ENCODE assay signal across 8 cellular contexts in genomic region chr12:112419269-112420133, GRCh38. TPM values are rescaled to one million over a fixed set of nuclear protein-coding genes. Genes with fewer than 3 reads are reported as not detected.
A peak's percentile ranks its signal among the peaks of the same experiment; 100 is the strongest.
DNase-seq lines count a peak whose midpoint lies in the region; TF ChIP-seq lines count a peak whose summit lies in the region.

No MANE protein-coding gene starts in this region.

- H3K79me2 ChIP-seq in smooth muscle cell (ENCODE audit: low read depth), result peaks cover 64% of the 10 kb centered on the region

- H3K27ac ChIP-seq in brain microvascular endothelial cell (peak overlapping the region; percentile 97), smooth muscle cell (ENCODE audit: low read depth) (peak overlapping the region; percentile 97)

- in situ Hi-C loops in brain microvascular endothelial cell (cut with HindIII; ENCODE audit: low pct_ligation_motif_present, low sequenced_read_pairs), result no loop called here

- H3K4me3 ChIP-seq in HFF-Myc (replicated peaks; ENCODE audit: low read depth, low read length) (peak overlapping the region; percentile 78), NT2/D1 (ENCODE audit: insufficient read length, low read depth) (peak overlapping the region; percentile 98), brain microvascular endothelial cell (ENCODE audit: low read depth, low read length) (peak overlapping the region; percentile 76), smooth muscle cell (peak overlapping the region; percentile 79)

- H3K9me3 ChIP-seq in NT2/D1 (ENCODE audit: insufficient read depth, low read length) (no peaks in the 10 kb centered on the region), smooth muscle cell (replicated peaks; ENCODE audit: low read depth) (no peaks in the 10 kb centered on the region)

- WGBS in smooth muscle cell (ENCODE audit: low lambda C conversion rate), result 4% methylated on average over 33 of the region's 34 CpGs

- TF ChIP-seq CTCF in HFF-Myc (IDR thresholded peaks at IDR 0.05; ENCODE audit: low read depth, low read length, missing control alignments), result no peak
- TF ChIP-seq CTCF in brain microvascular endothelial cell (IDR thresholded peaks at IDR 0.05; ENCODE audit: low read depth, low read length, missing control alignments), result no peak
- TF ChIP-seq CTCF in smooth muscle cell (IDR thresholded peaks at IDR 0.05; ENCODE audit: borderline replicate concordance, insufficient read depth, poor library complexity, severe bottlenecking), result no peak

- peak overlapping the region; percentile 94 for H3K4me2 ChIP-seq in smooth muscle cell

- H3K4me1 ChIP-seq in NT2/D1 (ENCODE audit: insufficient read depth, insufficient read length) (no peaks in the 10 kb centered on the region), smooth muscle cell (ENCODE audit: low read depth) (peaks cover 15% of the 10 kb centered on the region)

- H3K27me3 ChIP-seq in NT2/D1 (ENCODE audit: insufficient read depth, insufficient read length), result no peaks in the 10 kb centered on the region
- no peaks in the 10 kb centered on the region for H3K27me3 ChIP-seq in brain microvascular endothelial cell (replicated peaks)
- H3K27me3 ChIP-seq in smooth muscle cell (ENCODE audit: low read depth), result no peaks in the 10 kb centered on the region

- no peak overlapping the region for H2AFZ ChIP-seq in smooth muscle cell (ENCODE audit: low read depth)

- DNase-seq in NCI-H82 (lab: John Stamatoyannopoulos, UW) (peak; percentile 65), NCI-H82 treated with DMSO at 0.1 percent for 48 hours (lab: John Stamatoyannopoulos, UW; ENCODE audit: unreplicated experiment) (no peak), HFF-Myc (ENCODE audit: extremely low read depth, low read depth) (no peak), NT2/D1 (ENCODE audit: low read depth, low spot score) (peak; percentile 59), brain microvascular endothelial cell (peak; percentile 72), iris pigment epithelial cell (ENCODE audit: low read depth) (peak; percentile 86), smooth muscle cell (lab: John Stamatoyannopoulos, UW; ENCODE audit: unreplicated experiment) (peak; percentile 49), DMS153 treated with DMSO at 0.1 percent for 48 hours (lab: John Stamatoyannopoulos, UW; ENCODE audit: unreplicated experiment) (no peak)

- H3K9ac ChIP-seq in NT2/D1 (ENCODE audit: insufficient read length, low read depth), result peak overlapping the region; percentile 99
- H3K9ac ChIP-seq in smooth muscle cell (ENCODE audit: low read depth), result peak overlapping the region; percentile 100

- no peaks in the 10 kb centered on the region for H3F3A ChIP-seq in smooth muscle cell (ENCODE audit: low read depth)

- peaks cover 50% of the 10 kb centered on the region for H4K20me1 ChIP-seq in smooth muscle cell (ENCODE audit: low read depth)

- H3K36me3 ChIP-seq in NT2/D1 (ENCODE audit: insufficient read depth, insufficient read length, low read length) (peaks cover 42% of the 10 kb centered on the region), brain microvascular endothelial cell (replicated peaks) (no peaks in the 10 kb centered on the region), smooth muscle cell (ENCODE audit: low read depth) (no peaks in the 10 kb centered on the region)

RNA-seq across cellular contexts. Expression of gene PTPN11, which starts 0.8 kb away (rescaled TPM):
- 73.7 and 77.2 TPM in 2 replicates for total RNA-seq in smooth muscle cell
- polyA plus RNA-seq in smooth muscle cell, result 44.6 and 60.7 TPM in 2 replicates

RNA-seq across cellular contexts. Expression of gene RPL6, which starts 10.1 kb away (rescaled TPM):
- total RNA-seq in smooth muscle cell, result 1,517 and 1,797 TPM in 2 replicates
- 333 and 366 TPM in 2 replicates for polyA plus RNA-seq in smooth muscle cell

RNA-seq across cellular contexts. Expression of gene HECTD4, which starts 37.3 kb away (rescaled TPM):
- total RNA-seq in smooth muscle cell, result 14.7 and 16.9 TPM in 2 replicates
- 6.6 and 16.4 TPM in 2 replicates for polyA plus RNA-seq in smooth muscle cell

Comparison
In these comparisons a context has a peak if more than half of its experiments do, and no peak if none do; other contexts are left out.
1. DNase-seq: peak in NCI-H82 (single experiment), NT2/D1 (single experiment), brain microvascular endothelial cell (single experiment), iris pigment epithelial cell (single experiment) and smooth muscle cell (single experiment); none in NCI-H82 treated with DMSO at 0.1 percent for 48 hours (single experiment), HFF-Myc (single experiment) and DMS153 treated with DMSO at 0.1 percent for 48 hours (single experiment).
2. Peak in every context shown above with its lines, with median percentiles within 50 percentile points of each other: H3K4me3 ChIP-seq.